Comparison of ENCODE assay signal across 1 cellular context in genomic region chr4:2412885-2413716, GRCh38.
TF ChIP-seq lines count a peak whose summit lies in the region.

No MANE protein-coding gene starts in this region.

TF ChIP-seq in GM12878, 131 proteins besides CTCF, POLR2A, EP300 and RAD21 (continued from another document):
- TF ChIP-seq ZBTB40 (IDR thresholded peaks at IDR 0.05; ENCODE audit: borderline replicate concordance), result no peak
TF ChIP-seq in GM12878: peak in this region for 45.
